ENCODE assay signal across 20 cellular contexts in the genomic region with DNA sequence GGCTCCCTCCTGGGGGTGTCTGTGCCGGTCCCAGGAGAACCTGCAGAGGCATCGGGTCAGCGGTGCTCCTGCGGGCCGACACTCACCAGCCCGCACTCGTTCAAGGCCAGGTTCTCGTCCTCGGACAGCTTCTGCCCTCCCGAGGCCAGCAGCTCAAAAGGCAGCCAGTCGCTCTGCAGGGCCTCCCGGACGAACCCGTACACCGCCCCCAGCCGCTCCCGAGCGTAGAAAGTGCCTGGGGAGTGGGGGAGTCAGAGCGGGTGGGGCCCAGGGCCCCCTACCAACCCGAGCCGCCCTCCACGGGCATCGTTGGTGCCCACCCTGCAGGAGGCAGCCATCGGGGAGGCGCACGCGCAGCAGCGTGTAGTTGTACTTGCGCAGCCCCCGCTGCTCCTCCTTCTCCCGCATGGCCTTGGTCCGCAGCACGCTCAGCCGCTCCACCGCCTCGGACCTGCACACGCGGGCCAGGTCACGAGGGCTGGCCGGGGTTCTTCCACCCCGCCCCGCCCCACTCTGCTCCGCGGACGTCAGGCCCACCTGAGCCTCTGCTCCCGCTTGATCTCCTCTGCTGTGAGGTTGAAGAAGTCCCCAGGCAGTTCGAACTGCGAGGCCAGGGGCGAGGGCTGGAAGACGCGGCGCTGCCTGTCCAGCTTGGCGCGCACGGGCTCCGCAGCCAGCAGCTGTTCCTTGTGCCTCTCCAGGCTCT. TPM values are rescaled to one million over a fixed set of nuclear protein-coding genes. Genes with fewer than 3 reads are reported as not detected.
A peak's percentile ranks its signal among the peaks of the same experiment; 100 is the strongest.
DNase-seq lines count a peak whose midpoint lies in the region; ATAC-seq, FAIRE-seq and TF ChIP-seq lines count a peak whose summit lies in the region.
"Had no signal": no experiment of that assay in that cellular context is flagged by ENCODE, and none has a peak within 500 bp of the region (broad histone marks: within the 10 kb centered on the region; RNA-seq: fewer than 3 reads in every experiment).

No MANE protein-coding gene starts in this region.

- no peak for ATAC-seq in activated T-cell treated with anti-CD3 and anti-CD28 coated beads, Interleukin-2, amount 50 U/mL, for 72 hours (replicated peaks in 1 of 2)
- ATAC-seq in WTC11, result no peak; the same call in 1 of the 2 replicates
- ATAC-seq in HepG2, result no peak

- intact Hi-C loops in HepG2 (cut with micrococcal nuclease; ENCODE audit: unreplicated experiment) (no loop called here), lower leg skin (cut with DNase I; ENCODE audit: low total_unique reads) (no loop called here)

- no peaks in the 10 kb centered on the region for H3K9me3 Mint-ChIP-seq in activated T-cell treated with anti-CD3 and anti-CD28 coated beads, Interleukin-2, amount 50 U/mL, for 24 hours
- no peaks in the 10 kb centered on the region for H3K9me3 Mint-ChIP-seq in activated T-cell treated with anti-CD3 and anti-CD28 coated beads, Interleukin-2, amount 50 U/mL, for 72 hours
- no peaks in the 10 kb centered on the region for H3K9me3 Mint-ChIP-seq in WTC11
- H3K9me3 Mint-ChIP-seq in type B pancreatic cell, result no peaks in the 10 kb centered on the region
- H3K9me3 Mint-ChIP-seq: HFFc6 had no signal

- H3K4me2 ChIP-seq in HepG2 (ENCODE audit: low read depth, low read length), result no peak overlapping the region
- H3K4me2 ChIP-seq: BLaER1 had no signal

- no peaks in the 10 kb centered on the region for H3K9me3 ChIP-seq in HepG2 (ENCODE audit: low read length)
- H3K9me3 ChIP-seq: BLaER1 had no signal

- no peak overlapping the region for H3K27ac ChIP-seq in HepG2 (ENCODE audit: extremely low read length, insufficient read depth, low read length)

- peaks cover 14 to 45% of the 10 kb centered on the region in 2 experiments; a peak in 4 of 5 replicates for H3K36me3 ChIP-seq in HepG2 (replicated peaks in 1 of 2; ENCODE audit: control insufficient read depth in 1 of 2, insufficient read depth in 2 of 2, low read length in 2 of 2)

- no peak overlapping the region for H3K9ac ChIP-seq in HepG2 (ENCODE audit: insufficient read depth, low read depth, low read length)

- in situ Hi-C loops in HepG2 (cut with HindIII; ENCODE audit: extremely low pct_ligation_motif_present, low pct_unique_long_range_greater_than_20kb), result no loop called here

- no peaks in the 10 kb centered on the region for H3K4me1 Mint-ChIP-seq in activated T-cell treated with anti-CD3 and anti-CD28 coated beads, Interleukin-2, amount 50 U/mL, for 24 hours (ENCODE audit: low read depth)
- no peaks in the 10 kb centered on the region for H3K4me1 Mint-ChIP-seq in activated T-cell treated with anti-CD3 and anti-CD28 coated beads, Interleukin-2, amount 50 U/mL, for 72 hours (ENCODE audit: low read depth)
- H3K4me1 Mint-ChIP-seq in WTC11 (0 out of 2 replicates have a peak, but pooled peaks cover 3% of the 10 kb centered on the region), type B pancreatic cell (ENCODE audit: unreplicated experiment) (no peaks in the 10 kb centered on the region)

- CTCF ChIA-PET in WTC11 (lab: Charles Lee) (interaction anchor here (2.4 kb wide), 1 partner anchor 179 kb away, joined by 13 read pairs; no protein-coding TSS in a partner anchor), HepG2 (lab: Yijun Ruan, JAX; ENCODE audit: low intra/inter-chr PET ratio, low total read pairs) (no interaction called here)

- H3K27ac Mint-ChIP-seq in activated T-cell treated with anti-CD3 and anti-CD28 coated beads, Interleukin-2, amount 50 U/mL, for 24 hours, result peak overlapping the region; percentile 50
- no peak overlapping the region for H3K27ac Mint-ChIP-seq in activated T-cell treated with anti-CD3 and anti-CD28 coated beads, Interleukin-2, amount 50 U/mL, for 72 hours
- H3K27ac Mint-ChIP-seq in WTC11 (no peak overlapping the region), type B pancreatic cell (no peak overlapping the region)
- H3K27ac Mint-ChIP-seq: HFFc6 had no signal

- 100% methylated on average over 27 of the region's 56 CpGs for WGBS in HepG2 (ENCODE audit: low lambda C conversion rate)
- WGBS in lower leg skin, 2 donors, result 94% methylated on average over 49 to 54 of the region's 56 CpGs

- H3K4me1 ChIP-seq in HepG2 (ENCODE audit: insufficient read depth, low read length), result peaks cover 10% of the 10 kb centered on the region; the same call in 1 of the 2 replicates

- no peaks in the 10 kb centered on the region for H3K27me3 ChIP-seq in HepG2 (ENCODE audit: control insufficient read depth in 1 of 2, insufficient read depth in 2 of 2, low read length in 2 of 2)
- H3K27me3 ChIP-seq: BLaER1 had no signal

- TF ChIP-seq RAD21 in HepG2 (CRISPR knock-in tag; IDR thresholded peaks at IDR 0.05), result no peak

- H2AFZ ChIP-seq in HepG2 (ENCODE audit: low read length), result no peak overlapping the region

- POLR2A ChIA-PET in WTC11 (lab: Charles Lee), result interaction anchor here (0.5 to 0.8 kb wide), 3 partner anchors 9 to 58 kb away, joined by 3 to 4 read pairs (median 3); no protein-coding TSS in a partner anchor
- POLR2A ChIA-PET in HepG2 (lab: Yijun Ruan, JAX), result no interaction called here

- TF ChIP-seq EP300 in HepG2 (IDR thresholded peaks at IDR 0.05; ENCODE audit: low read depth in 2 of 2, low read length in 2 of 2) (no peak), HepG2 (CRISPR knock-in tag; IDR thresholded peaks at IDR 0.05; ENCODE audit: borderline replicate concordance) (no peak)

- no peak for DNase-seq in activated T-cell treated with anti-CD3 and anti-CD28 coated beads, Interleukin-2, amount 50 U/mL, for 24 hours
- no peak for DNase-seq in activated T-cell treated with anti-CD3 and anti-CD28 coated beads, Interleukin-2, amount 50 U/mL, for 72 hours
- DNase-seq in WTC11 (ENCODE audit: low spot score) (no peak), HepG2 (ENCODE audit: low spot score) (no peak), type B pancreatic cell (ENCODE audit: extremely low spot score, unreplicated experiment) (peak; percentile 70), EL (no peak), lower leg skin (ENCODE audit: low spot score in 2 of 2) (no peak)
- DNase-seq in NK-92 treated with Interleukin-12 subunit alpha and Interleukin-12 subunit beta, amount 100 ng/mL, for 24 hours (lab: John Stamatoyannopoulos, UW), result no peak
- DNase-seq: 8988T, DMS153, HFFc6, NCI-H1105 treated with DMSO at 0.1 percent for 48 hours, NCI-H187 treated with DMSO at 0.1 percent for 48 hours, NCI-H2171, NCI-H446 treated with DMSO at 0.1 percent for 48 hours, NCI-H748 treated with DMSO at 0.1 percent for 48 hours, SHP77 treated with DMSO at 0.1 percent for 48 hours had no signal

- TF ChIP-seq CTCF in WTC11 (IDR thresholded peaks at IDR 0.05), result no peak
- TF ChIP-seq CTCF in HepG2 (CRISPR knock-in tag; IDR thresholded peaks at IDR 0.05), result no peak
- no peak for TF ChIP-seq CTCF in type B pancreatic cell (conservative IDR thresholded peaks at IDR 0.05)
- TF ChIP-seq CTCF in lower leg skin (IDR thresholded peaks at IDR 0.05), result no peak

- peaks cover 80% of the 10 kb centered on the region for H3K36me3 Mint-ChIP-seq in activated T-cell treated with anti-CD3 and anti-CD28 coated beads, Interleukin-2, amount 50 U/mL, for 24 hours (ENCODE audit: low read depth)
- H3K36me3 Mint-ChIP-seq in activated T-cell treated with anti-CD3 and anti-CD28 coated beads, Interleukin-2, amount 50 U/mL, for 72 hours (ENCODE audit: insufficient read depth in 2 of 2), result peaks cover 0 to 7% of the 10 kb centered on the region in 2 donors
- H3K36me3 Mint-ChIP-seq in WTC11 (peaks cover 20% of the 10 kb centered on the region), type B pancreatic cell (no peaks in the 10 kb centered on the region)

- FAIRE-seq in HepG2 (lab: Jason Lieb, UNC), result no peak
- FAIRE-seq: GM18507, RCC 7860 had no signal

- TF ChIP-seq POLR2A in HepG2 (IDR thresholded peaks at IDR 0.05; ENCODE audit: insufficient read depth in 1 of 2, low read depth in 2 of 2, low read length in 2 of 2) (peak in 1 of 2 experiments; percentile 39; a peak in 1 of 4 replicates), lower leg skin (IDR thresholded peaks at IDR 0.05) (no peak)

- H3K79me2 ChIP-seq in HepG2 (ENCODE audit: insufficient read depth, low read length), result no peaks in the 10 kb centered on the region

- BruUV-seq in HepG2 (replicated peaks; lab: Mats Ljungman, UMichigan), result no TSS peak

- H3K4me3 ChIP-seq in HepG2 (replicated peaks in 1 of 3; ENCODE audit: insufficient read depth in 1 of 3, low read depth in 2 of 3, low read length in 3 of 3) (no peak overlapping the region), lower leg skin (ENCODE audit: low read depth, poor library complexity, severe bottlenecking) (no peak overlapping the region)
- H3K4me3 ChIP-seq: BLaER1 had no signal

- H4K20me1 ChIP-seq in HepG2 (ENCODE audit: insufficient read depth, low read length), result no peaks in the 10 kb centered on the region

- H3K27me3 Mint-ChIP-seq in activated T-cell treated with anti-CD3 and anti-CD28 coated beads, Interleukin-2, amount 50 U/mL, for 24 hours, result no peaks in the 10 kb centered on the region
- H3K27me3 Mint-ChIP-seq in activated T-cell treated with anti-CD3 and anti-CD28 coated beads, Interleukin-2, amount 50 U/mL, for 72 hours (ENCODE audit: low read depth), result no peaks in the 10 kb centered on the region
- no peaks in the 10 kb centered on the region for H3K27me3 Mint-ChIP-seq in WTC11 (ENCODE audit: low read depth)
- H3K27me3 Mint-ChIP-seq in type B pancreatic cell, result no peaks in the 10 kb centered on the region

- no peak overlapping the region for H3K4me3 Mint-ChIP-seq in activated T-cell treated with anti-CD3 and anti-CD28 coated beads, Interleukin-2, amount 50 U/mL, for 24 hours
- H3K4me3 Mint-ChIP-seq in activated T-cell treated with anti-CD3 and anti-CD28 coated beads, Interleukin-2, amount 50 U/mL, for 72 hours, result no peak overlapping the region
- H3K4me3 Mint-ChIP-seq in WTC11, result no peak overlapping the region
- no peak overlapping the region for H3K4me3 Mint-ChIP-seq in type B pancreatic cell
- H3K4me3 Mint-ChIP-seq: HFFc6 had no signal

RNA-seq across cellular contexts. Expression of gene UBXN6, which starts 11.5 kb away (rescaled TPM):
- 10 to 100 TPM; 55.2 to 61.3 TPM for total RNA-seq in activated T-cell treated with anti-CD3 and anti-CD28 coated beads, Interleukin-2, amount 50 U/mL, for 72 hours
- total RNA-seq in WTC11 (2021), result 34.8 to 39.8 TPM (median 38.8 TPM) in 3 replicates
- 33.6 and 35.5 TPM in 2 replicates for total RNA-seq in HepG2 (2016; rRNA removed; fragmentation: Illumina TruSeq; extraction: Trizol)
- 82.0 and 89.5 TPM in 2 replicates for total RNA-seq in HepG2 (2016; cell fraction: cytosol; rRNA removed; fragmentation: Illumina TruSeq; extraction: Trizol; ENCODE audit: low read depth)
- total RNA-seq in HepG2 (2016; cell fraction: insoluble cytoplasmic fraction; rRNA removed; fragmentation: Illumina TruSeq; extraction: Trizol), result 26.5 and 40.3 TPM in 2 replicates
- 92.4 and 97.7 TPM in 2 replicates for total RNA-seq in HepG2 (2016; cell fraction: membrane; rRNA removed; fragmentation: Illumina TruSeq; extraction: Trizol)
- 14.4 and 21.6 TPM in 2 replicates for total RNA-seq in HepG2 (2016; cell fraction: nucleus; rRNA removed; fragmentation: Illumina TruSeq; extraction: Trizol)
- 34.9 and 44.2 TPM in 2 replicates for polyA plus RNA-seq in HepG2 (2011; rRNA removed)
- 33.0 and 55.5 TPM in 2 replicates for polyA plus RNA-seq in HepG2 (2011; cell fraction: cytosol; rRNA removed)
- polyA plus RNA-seq in HepG2 (2011; cell fraction: nucleus; rRNA removed), result 41.1 and 57.2 TPM in 2 replicates
- polyA plus RNA-seq in HepG2 (2012), result 24.9 and 32.9 TPM in 2 replicates
- polyA plus RNA-seq in HepG2 (2016; cell fraction: cytosol; fragmentation: Illumina TruSeq; extraction: Trizol; ENCODE audit: low read depth), result 99.5 and 107 TPM in 2 replicates
- 35.2 and 44.8 TPM in 2 replicates for polyA plus RNA-seq in HepG2 (2016; cell fraction: insoluble cytoplasmic fraction; fragmentation: Illumina TruSeq; extraction: Trizol; ENCODE audit: low read depth)
- 107 and 115 TPM in 2 replicates for polyA plus RNA-seq in HepG2 (2016; cell fraction: membrane; fragmentation: Illumina TruSeq; extraction: Trizol; ENCODE audit: low read depth)
- polyA plus RNA-seq in HepG2 (2016; cell fraction: nucleus; fragmentation: Illumina TruSeq; extraction: Trizol; ENCODE audit: insufficient read depth, low read depth), result 46.4 and 52.3 TPM in 2 replicates
- 27.9 and 43.0 TPM in 2 replicates for polyA minus RNA-seq in HepG2 (2011; rRNA and poly(A)+ RNA removed; ENCODE audit: low replicate concordance)
- polyA minus RNA-seq in HepG2 (2011; cell fraction: cytosol; rRNA and poly(A)+ RNA removed), result 17.5 and 20.2 TPM in 2 replicates
- polyA minus RNA-seq in HepG2 (2011; cell fraction: nucleus; rRNA and poly(A)+ RNA removed), result 7.8 and 11.1 TPM in 2 replicates
- total RNA-seq in type B pancreatic cell (ENCODE audit: low replicate concordance), result 60.8 and 81.5 TPM in 2 replicates
- total RNA-seq in lower leg skin, result 100 to 1,000 TPM in 2 of 4 donors, 10 to 100 TPM in 2; 77.0 to 161 (median 111) TPM

RNA-seq across cellular contexts. Expression of gene HDGFL2, which starts 26.0 kb away (rescaled TPM):
- 10 to 100 TPM; 48.5 to 58.9 TPM for total RNA-seq in activated T-cell treated with anti-CD3 and anti-CD28 coated beads, Interleukin-2, amount 50 U/mL, for 72 hours
- total RNA-seq in WTC11 (2021) (111 to 116 TPM (median 115 TPM) in 3 replicates), HepG2 (2016; rRNA removed; fragmentation: Illumina TruSeq; extraction: Trizol) (47.9 and 51.1 TPM in 2 replicates), type B pancreatic cell (ENCODE audit: low replicate concordance) (45.0 and 77.9 TPM in 2 replicates), lower leg skin (10 to 100 TPM; 20.9 to 36.4 (median 30.1) TPM)
- total RNA-seq in HepG2 (2016; cell fraction: cytosol; rRNA removed; fragmentation: Illumina TruSeq; extraction: Trizol; ENCODE audit: low read depth), result 7.5 and 8.8 TPM in 2 replicates
- total RNA-seq in HepG2 (2016; cell fraction: insoluble cytoplasmic fraction; rRNA removed; fragmentation: Illumina TruSeq; extraction: Trizol), result 38.9 and 55.4 TPM in 2 replicates
- total RNA-seq in HepG2 (2016; cell fraction: membrane; rRNA removed; fragmentation: Illumina TruSeq; extraction: Trizol), result 11.6 and 13.8 TPM in 2 replicates
- total RNA-seq in HepG2 (2016; cell fraction: nucleus; rRNA removed; fragmentation: Illumina TruSeq; extraction: Trizol), result 29.4 and 31.2 TPM in 2 replicates
- polyA plus RNA-seq in HepG2 (2011; rRNA removed), result 20.0 and 26.0 TPM in 2 replicates
- polyA plus RNA-seq in HepG2 (2011; cell fraction: cytosol; rRNA removed), result 11.0 and 22.9 TPM in 2 replicates
- polyA plus RNA-seq in HepG2 (2011; cell fraction: nucleus; rRNA removed), result 50.4 and 56.5 TPM in 2 replicates
- polyA plus RNA-seq in HepG2 (2012), result 20.9 and 29.2 TPM in 2 replicates
- polyA plus RNA-seq in HepG2 (2016; cell fraction: cytosol; fragmentation: Illumina TruSeq; extraction: Trizol; ENCODE audit: low read depth), result 5.7 and 6.4 TPM in 2 replicates
- 59.0 and 65.1 TPM in 2 replicates for polyA plus RNA-seq in HepG2 (2016; cell fraction: insoluble cytoplasmic fraction; fragmentation: Illumina TruSeq; extraction: Trizol; ENCODE audit: low read depth)
- 8.6 and 10.8 TPM in 2 replicates for polyA plus RNA-seq in HepG2 (2016; cell fraction: membrane; fragmentation: Illumina TruSeq; extraction: Trizol; ENCODE audit: low read depth)
- polyA plus RNA-seq in HepG2 (2016; cell fraction: nucleus; fragmentation: Illumina TruSeq; extraction: Trizol; ENCODE audit: insufficient read depth, low read depth), result 76.7 and 79.6 TPM in 2 replicates
- 12.6 and 23.4 TPM in 2 replicates for polyA minus RNA-seq in HepG2 (2011; rRNA and poly(A)+ RNA removed; ENCODE audit: low replicate concordance)
- polyA minus RNA-seq in HepG2 (2011; cell fraction: cytosol; rRNA and poly(A)+ RNA removed), result 10.2 and 16.9 TPM in 2 replicates
- polyA minus RNA-seq in HepG2 (2011; cell fraction: nucleus; rRNA and poly(A)+ RNA removed), result 12.0 and 12.8 TPM in 2 replicates

RNA-seq across cellular contexts. Expression of gene CHAF1A, which starts 43.7 kb away (rescaled TPM):
- 10 to 100 TPM; 74.0 to 79.7 TPM for total RNA-seq in activated T-cell treated with anti-CD3 and anti-CD28 coated beads, Interleukin-2, amount 50 U/mL, for 72 hours
- total RNA-seq in WTC11 (2021), result 126 to 161 TPM (median 137 TPM) in 3 replicates
- 27.3 and 34.8 TPM in 2 replicates for total RNA-seq in HepG2 (2016; rRNA removed; fragmentation: Illumina TruSeq; extraction: Trizol)
- 18.8 and 20.2 TPM in 2 replicates for total RNA-seq in HepG2 (2016; cell fraction: cytosol; rRNA removed; fragmentation: Illumina TruSeq; extraction: Trizol; ENCODE audit: low read depth)
- total RNA-seq in HepG2 (2016; cell fraction: insoluble cytoplasmic fraction; rRNA removed; fragmentation: Illumina TruSeq; extraction: Trizol), result 19.1 and 34.6 TPM in 2 replicates
- 20.4 and 23.9 TPM in 2 replicates for total RNA-seq in HepG2 (2016; cell fraction: membrane; rRNA removed; fragmentation: Illumina TruSeq; extraction: Trizol)
- 25.6 and 26.6 TPM in 2 replicates for total RNA-seq in HepG2 (2016; cell fraction: nucleus; rRNA removed; fragmentation: Illumina TruSeq; extraction: Trizol)
- polyA plus RNA-seq in HepG2 (2011; rRNA removed), result 11.0 and 13.1 TPM in 2 replicates
- 5.7 and 16.6 TPM in 2 replicates for polyA plus RNA-seq in HepG2 (2011; cell fraction: cytosol; rRNA removed)
- 41.7 and 67.3 TPM in 2 replicates for polyA plus RNA-seq in HepG2 (2011; cell fraction: nucleus; rRNA removed)
- 6.8 and 11.8 TPM in 2 replicates for polyA plus RNA-seq in HepG2 (2012)
- polyA plus RNA-seq in HepG2 (2016; cell fraction: cytosol; fragmentation: Illumina TruSeq; extraction: Trizol; ENCODE audit: low read depth), result 4.9 and 5.2 TPM in 2 replicates
- polyA plus RNA-seq in HepG2 (2016; cell fraction: insoluble cytoplasmic fraction; fragmentation: Illumina TruSeq; extraction: Trizol; ENCODE audit: low read depth), result 23.0 and 29.8 TPM in 2 replicates
- polyA plus RNA-seq in HepG2 (2016; cell fraction: membrane; fragmentation: Illumina TruSeq; extraction: Trizol; ENCODE audit: low read depth), result 9.0 and 10.1 TPM in 2 replicates
- 57.2 and 60.7 TPM in 2 replicates for polyA plus RNA-seq in HepG2 (2016; cell fraction: nucleus; fragmentation: Illumina TruSeq; extraction: Trizol; ENCODE audit: insufficient read depth, low read depth)
- 26.8 and 48.0 TPM in 2 replicates for polyA minus RNA-seq in HepG2 (2011; rRNA and poly(A)+ RNA removed; ENCODE audit: low replicate concordance)
- polyA minus RNA-seq in HepG2 (2011; cell fraction: cytosol; rRNA and poly(A)+ RNA removed), result 7.6 and 9.2 TPM in 2 replicates
- polyA minus RNA-seq in HepG2 (2011; cell fraction: nucleus; rRNA and poly(A)+ RNA removed), result 13.2 and 17.5 TPM in 2 replicates
- 25.7 and 46.3 TPM in 2 replicates for total RNA-seq in type B pancreatic cell (ENCODE audit: low replicate concordance)
- total RNA-seq in lower leg skin, result 10 to 100 TPM in 3 of 4 donors, 1 to 10 TPM in 1; 9.0 to 25.9 (median 12.6) TPM

RNA-seq across cellular contexts. Expression of gene SH3GL1, which starts 45.8 kb away (rescaled TPM):
- total RNA-seq in activated T-cell treated with anti-CD3 and anti-CD28 coated beads, Interleukin-2, amount 50 U/mL, for 72 hours, result 10 to 100 TPM; 40.6 TPM
- total RNA-seq in WTC11 (2021), result 89.4 to 109 TPM (median 89.7 TPM) in 3 replicates
- total RNA-seq in HepG2 (2016; rRNA removed; fragmentation: Illumina TruSeq; extraction: Trizol), result 26.7 and 33.0 TPM in 2 replicates
- total RNA-seq in HepG2 (2016; cell fraction: cytosol; rRNA removed; fragmentation: Illumina TruSeq; extraction: Trizol; ENCODE audit: low read depth), result 13.7 and 15.7 TPM in 2 replicates
- 24.6 and 34.8 TPM in 2 replicates for total RNA-seq in HepG2 (2016; cell fraction: insoluble cytoplasmic fraction; rRNA removed; fragmentation: Illumina TruSeq; extraction: Trizol)
- total RNA-seq in HepG2 (2016; cell fraction: membrane; rRNA removed; fragmentation: Illumina TruSeq; extraction: Trizol), result 29.5 and 35.2 TPM in 2 replicates
- total RNA-seq in HepG2 (2016; cell fraction: nucleus; rRNA removed; fragmentation: Illumina TruSeq; extraction: Trizol), result 16.4 and 18.3 TPM in 2 replicates
- 45.1 and 52.3 TPM in 2 replicates for polyA plus RNA-seq in HepG2 (2011; rRNA removed)
- polyA plus RNA-seq in HepG2 (2011; cell fraction: cytosol; rRNA removed), result 35.9 and 53.9 TPM in 2 replicates
- 63.6 and 70.8 TPM in 2 replicates for polyA plus RNA-seq in HepG2 (2011; cell fraction: nucleus; rRNA removed)
- polyA plus RNA-seq in HepG2 (2012), result 50.6 and 52.1 TPM in 2 replicates
- polyA plus RNA-seq in HepG2 (2016; cell fraction: cytosol; fragmentation: Illumina TruSeq; extraction: Trizol; ENCODE audit: low read depth), result 29.2 and 32.7 TPM in 2 replicates
- polyA plus RNA-seq in HepG2 (2016; cell fraction: insoluble cytoplasmic fraction; fragmentation: Illumina TruSeq; extraction: Trizol; ENCODE audit: low read depth), result 56.5 and 70.3 TPM in 2 replicates
- 57.9 and 61.3 TPM in 2 replicates for polyA plus RNA-seq in HepG2 (2016; cell fraction: membrane; fragmentation: Illumina TruSeq; extraction: Trizol; ENCODE audit: low read depth)
- polyA plus RNA-seq in HepG2 (2016; cell fraction: nucleus; fragmentation: Illumina TruSeq; extraction: Trizol; ENCODE audit: insufficient read depth, low read depth), result 52.2 and 56.7 TPM in 2 replicates
- 39.3 and 69.8 TPM in 2 replicates for polyA minus RNA-seq in HepG2 (2011; rRNA and poly(A)+ RNA removed; ENCODE audit: low replicate concordance)
- polyA minus RNA-seq in HepG2 (2011; cell fraction: cytosol; rRNA and poly(A)+ RNA removed), result 30.6 and 31.5 TPM in 2 replicates
- polyA minus RNA-seq in HepG2 (2011; cell fraction: nucleus; rRNA and poly(A)+ RNA removed), result 19.3 and 22.8 TPM in 2 replicates
- total RNA-seq in type B pancreatic cell (ENCODE audit: low replicate concordance), result 74.4 and 87.2 TPM in 2 replicates
- 100 to 1,000 TPM; 109 to 117 (median 112) TPM for total RNA-seq in lower leg skin
